In the genomic region with DNA sequence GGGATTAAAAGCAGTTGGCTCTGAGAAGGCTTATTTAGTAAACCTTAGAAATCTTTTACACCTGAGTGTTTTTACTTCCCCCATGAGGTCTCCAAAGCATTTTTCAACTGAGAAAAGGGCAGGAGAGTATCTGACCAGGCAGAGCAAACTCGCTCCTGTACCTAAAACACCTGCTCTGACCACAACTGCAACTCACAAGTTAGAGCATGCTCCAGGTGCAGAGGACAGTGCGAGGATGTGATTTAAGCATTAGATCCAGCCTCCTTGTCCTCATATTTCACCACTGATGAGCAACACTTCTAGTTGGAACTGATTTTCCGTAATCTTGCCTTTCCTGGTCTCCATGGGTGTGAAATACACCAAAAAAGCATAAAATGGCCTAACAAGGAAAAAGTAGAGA, we compare ENCODE assay signal across 15 cellular contexts.
"Had no signal": no experiment of that assay in that cellular context is flagged by ENCODE, and none has a peak within 500 bp of the region (broad histone marks: within the 10 kb centered on the region; RNA-seq: fewer than 3 reads in every experiment).

No MANE protein-coding gene starts in this region.

- H3K27me3 Mint-ChIP-seq: dendritic cell treated with granulocyte-macrophage colony-stimulating factor and Interleukin-4, amounts not matched to agents 40 ng/mL and 50 ng/mL, for 4 days; naive thymus-derived CD4-positive, alpha-beta T cell had no signal

- H3K27me3 ChIP-seq: upper lobe of right lung had no signal

- H3K4me3 Mint-ChIP-seq: activated naive CD4-positive, alpha-beta T cell treated with anti-CD3 and anti-CD28 coated beads, Interleukin-2, amount 50 U/mL, for 24 hours; central memory CD8-positive, alpha-beta T cell; dendritic cell treated with granulocyte-macrophage colony-stimulating factor and Interleukin-4, amounts not matched to agents 40 ng/mL and 50 ng/mL, for 4 days; effector memory CD8-positive, alpha-beta T cell; naive thymus-derived CD4-positive, alpha-beta T cell had no signal

- H3K27ac ChIP-seq: lower lobe of right lung, prostate gland, upper lobe of right lung had no signal

- H3K27ac Mint-ChIP-seq: activated naive CD4-positive, alpha-beta T cell treated with anti-CD3 and anti-CD28 coated beads, Interleukin-2, amount 50 U/mL, for 24 hours; dendritic cell treated with granulocyte-macrophage colony-stimulating factor and Interleukin-4, amounts not matched to agents 40 ng/mL and 50 ng/mL, for 4 days; effector memory CD8-positive, alpha-beta T cell; naive thymus-derived CD4-positive, alpha-beta T cell had no signal

- DNase-seq: activated T-cell treated with anti-CD3 and anti-CD28 coated beads, Interleukin-2, amount 50 U/mL, for 1 hour; effector memory CD8-positive, alpha-beta T cell; erythroblast; glutamatergic neuron; lower lobe of right lung; naive thymus-derived CD4-positive, alpha-beta T cell; nucleus accumbens; stimulated activated CD4-positive, alpha-beta T cell treated with anti-CD3 and anti-CD28 coated beads, Interleukin-2, amount 100 ng/mL, for 24 hours; stimulated activated naive CD4-positive, alpha-beta T cell; upper lobe of right lung had no signal

- ATAC-seq: effector memory CD8-positive, alpha-beta T cell; lower lobe of right lung; naive thymus-derived CD4-positive, alpha-beta T cell; sciatic nerve; upper lobe of right lung had no signal

- H3K9me3 Mint-ChIP-seq: activated naive CD4-positive, alpha-beta T cell treated with anti-CD3 and anti-CD28 coated beads, Interleukin-2, amount 50 U/mL, for 24 hours; central memory CD8-positive, alpha-beta T cell; effector memory CD8-positive, alpha-beta T cell had no signal

- H3K36me3 ChIP-seq: lower lobe of right lung, prostate gland, upper lobe of right lung had no signal

- H3K36me3 Mint-ChIP-seq: activated naive CD4-positive, alpha-beta T cell treated with anti-CD3 and anti-CD28 coated beads, Interleukin-2, amount 50 U/mL, for 24 hours had no signal

- H3K4me3 ChIP-seq: lower lobe of right lung, prostate gland, upper lobe of right lung had no signal

- H3K4me1 ChIP-seq: lower lobe of right lung, prostate gland, upper lobe of right lung had no signal

- H3K9me3 ChIP-seq: lower lobe of right lung, prostate gland, upper lobe of right lung had no signal

- H3K4me1 Mint-ChIP-seq: activated naive CD4-positive, alpha-beta T cell treated with anti-CD3 and anti-CD28 coated beads, Interleukin-2, amount 50 U/mL, for 24 hours; central memory CD8-positive, alpha-beta T cell; naive thymus-derived CD4-positive, alpha-beta T cell had no signal
